ENCODE assay signal across 20 cellular contexts in genomic region chr6:135504734-135505133, GRCh38. TPM values are rescaled to one million over a fixed set of nuclear protein-coding genes. Genes with fewer than 3 reads are reported as not detected.
DNase-seq lines count a peak whose midpoint lies in the region; ATAC-seq, FAIRE-seq and TF ChIP-seq lines count a peak whose summit lies in the region.
"Had no signal": no experiment of that assay in that cellular context is flagged by ENCODE, and none has a peak within 500 bp of the region (broad histone marks: within the 10 kb centered on the region; RNA-seq: fewer than 3 reads in every experiment).

No MANE protein-coding gene starts in this region.

- TF ChIP-seq CTCF in H1 (IDR thresholded peaks at IDR 0.05; ENCODE audit: control extremely low read depth in 1 of 3, insufficient read depth in 1 of 3, low read depth in 1 of 3, low read length in 3 of 3) (no peak), mucosa of descending colon (IDR thresholded peaks at IDR 0.05) (no peak), prostate gland (IDR thresholded peaks at IDR 0.05) (no peak)

- POLR2A ChIA-PET in H1 (lab: Charles Lee; ENCODE audit: partially characterized antibody), result no interaction called here

- H3K79me1 ChIP-seq in H1 (ENCODE audit: low read depth, low read length), result no peaks in the 10 kb centered on the region

- no peak overlapping the region for H3K14ac ChIP-seq in H1 (ENCODE audit: insufficient read length)

- no peaks in the 10 kb centered on the region for H3K79me2 ChIP-seq in H1 (ENCODE audit: control insufficient read depth in 1 of 2, insufficient read depth in 2 of 2, low read length in 2 of 2)

- WGBS in H1 (ENCODE audit: extremely low coverage in 1 of 2, insufficient coverage in 1 of 2, insufficient read length in 1 of 2, insufficient replicate concordance in 2 of 2, low coverage in 1 of 2, low lambda C conversion rate in 2 of 2, missing lambda C conversion rate in 1 of 2), 2 experiments, result 84% methylated on average over 3 of the region's 3 CpGs; no CpG with 5 or more reads in 1 of the 2 experiments
- WGBS in prostate gland, result 92% methylated on average over 3 of the region's 3 CpGs

- no peak overlapping the region for H3K27ac ChIP-seq in H1 (ENCODE audit: low read depth, low read length)
- peak overlapping the region; percentile 10 to 37 for H3K27ac ChIP-seq in prostate gland
- H3K27ac ChIP-seq: 22Rv1, C4-2B had no signal

- TF ChIP-seq EP300 in H1 (IDR thresholded peaks at IDR 0.05; ENCODE audit: borderline replicate concordance in 1 of 2, low read depth in 2 of 2, low read length in 2 of 2), result no peak

- H4K8ac ChIP-seq in H1 (ENCODE audit: extremely low read depth, insufficient read depth, low read length), result no peak overlapping the region

- TF ChIP-seq RAD21 in H1 (IDR thresholded peaks at IDR 0.05 in 1 of 2, conservative IDR thresholded peaks at IDR 0.05 in 1 of 2; ENCODE audit: low read depth in 2 of 2, low read length in 2 of 2), result no peak

- H3K23ac ChIP-seq in H1 (ENCODE audit: insufficient read length), result no peak overlapping the region

- H3K27me3 ChIP-seq in H1 (replicated peaks in 1 of 4; ENCODE audit: control insufficient read depth in 3 of 4, extremely low read depth in 1 of 4, insufficient read depth in 3 of 4, low read length in 3 of 4), result no peaks in the 10 kb centered on the region
- no peaks in the 10 kb centered on the region for H3K27me3 ChIP-seq in prostate gland (replicated peaks; ENCODE audit: insufficient read depth)

- H3K9me3 ChIP-seq in H1 (ENCODE audit: insufficient read depth in 2 of 2, low read depth in 1 of 2, low read length in 1 of 2), result no peaks in the 10 kb centered on the region
- H3K9me3 ChIP-seq in mucosa of descending colon, result no peaks in the 10 kb centered on the region
- H3K9me3 ChIP-seq in prostate gland, result no peaks in the 10 kb centered on the region
- H3K9me3 ChIP-seq: A549, Caco-2, HAP-1 had no signal

- H3K36me3 ChIP-seq in H1 (ENCODE audit: control insufficient read depth in 2 of 4, insufficient read depth in 4 of 4, low read length in 3 of 4), result no peaks in the 10 kb centered on the region
- no peaks in the 10 kb centered on the region for H3K36me3 ChIP-seq in mucosa of descending colon (ENCODE audit: low read depth)
- no peaks in the 10 kb centered on the region for H3K36me3 ChIP-seq in prostate gland
- H3K36me3 ChIP-seq: HAP-1 had no signal

- H3K56ac ChIP-seq in H1 (replicated peaks; ENCODE audit: insufficient read length, low read depth, low read length), result no peak overlapping the region

- no peak overlapping the region for H4K91ac ChIP-seq in H1 (replicated peaks; ENCODE audit: insufficient read length, low read length)

- no peak overlapping the region for H3K4me3 Mint-ChIP-seq in activated naive CD8-positive, alpha-beta T cell treated with anti-CD3 and anti-CD28 coated beads for 36 hours
- no peak overlapping the region for H3K4me3 Mint-ChIP-seq in activated naive CD8-positive, alpha-beta T cell treated with anti-CD3 and anti-CD28 coated beads, Interleukin-2, amount 50 U/mL, for 24 hours
- H3K4me3 Mint-ChIP-seq: CD4-positive, alpha-beta T cell had no signal

- H2BK20ac ChIP-seq in H1 (ENCODE audit: low read length), result no peak overlapping the region

- H3K4me1 ChIP-seq in H1 (replicated peaks in 1 of 4; ENCODE audit: control insufficient read depth in 3 of 4, insufficient read depth in 4 of 4, low read length in 3 of 4) (peaks cover 0 to 4% (median 2%) of the 10 kb centered on the region in 4 experiments; a peak in 2 of 7 replicates), mucosa of descending colon (ENCODE audit: low read depth) (peaks cover 13% of the 10 kb centered on the region), prostate gland (replicated peaks) (no peaks in the 10 kb centered on the region)
- H3K4me1 ChIP-seq: HAP-1 had no signal

- intact Hi-C loops in mucosa of descending colon (cut with DNase I, micrococcal nuclease) (no loop called here), prostate gland (cut with DNase I) (loop anchor here (5.0 kb wide), 1 partner anchor 813 kb away; no protein-coding TSS in a partner anchor)

- no peak for ATAC-seq in activated naive CD8-positive, alpha-beta T cell treated with anti-CD3 and anti-CD28 coated beads, Interleukin-2, amount 50 U/mL, for 24 hours
- peak; percentile 51 for ATAC-seq in mucosa of descending colon
- ATAC-seq in HG03159 (IDR thresholded peaks at IDR 0.05; ENCODE audit: unreplicated experiment), result no peak
- ATAC-seq: A549 had no signal

- no peak overlapping the region for H3K4ac ChIP-seq in H1 (replicated peaks; ENCODE audit: insufficient read length, low read depth, low read length)

- H3K27ac Mint-ChIP-seq in activated naive CD8-positive, alpha-beta T cell treated with anti-CD3 and anti-CD28 coated beads for 36 hours, result peak overlapping the region; percentile 15
- no peak overlapping the region for H3K27ac Mint-ChIP-seq in activated naive CD8-positive, alpha-beta T cell treated with anti-CD3 and anti-CD28 coated beads, Interleukin-2, amount 50 U/mL, for 24 hours
- H3K27ac Mint-ChIP-seq: CD4-positive, alpha-beta T cell had no signal

- H3K4me3 ChIP-seq in H1 (ENCODE audit: extremely low read depth in 1 of 4, insufficient read depth in 2 of 4, low read depth in 3 of 4, low read length in 4 of 4) (no peak overlapping the region), mucosa of descending colon (no peak overlapping the region), prostate gland (no peak overlapping the region)
- H3K4me3 ChIP-seq: A549, HAP-1 had no signal

- no peak overlapping the region for H2AFZ ChIP-seq in H1 (ENCODE audit: low read length)

- H3K4me1 Mint-ChIP-seq in activated naive CD8-positive, alpha-beta T cell treated with anti-CD3 and anti-CD28 coated beads for 36 hours, result peaks cover 6% of the 10 kb centered on the region
- H3K4me1 Mint-ChIP-seq in activated naive CD8-positive, alpha-beta T cell treated with anti-CD3 and anti-CD28 coated beads, Interleukin-2, amount 50 U/mL, for 24 hours, result peaks cover 21% of the 10 kb centered on the region

- no peak overlapping the region for H2BK15ac ChIP-seq in H1 (ENCODE audit: low read length)

- H2BK12ac ChIP-seq in H1 (ENCODE audit: low read depth, low read length), result no peak overlapping the region

- CTCF ChIA-PET in H1 (lab: Charles Lee; ENCODE audit: partially characterized antibody), result interaction anchor here (1.0 kb wide), 1 partner anchor 255 kb away, joined by 3 read pairs; no protein-coding TSS in a partner anchor

- no peaks in the 10 kb centered on the region for H3K9me3 Mint-ChIP-seq in activated naive CD8-positive, alpha-beta T cell treated with anti-CD3 and anti-CD28 coated beads for 36 hours
- no peaks in the 10 kb centered on the region for H3K9me3 Mint-ChIP-seq in activated naive CD8-positive, alpha-beta T cell treated with anti-CD3 and anti-CD28 coated beads, Interleukin-2, amount 50 U/mL, for 24 hours
- H3K9me3 Mint-ChIP-seq: CD4-positive, alpha-beta T cell had no signal

- no peak overlapping the region for H3K18ac ChIP-seq in H1 (ENCODE audit: extremely low read depth, low read length)

- FAIRE-seq in H1 (lab: Jason Lieb, UNC), result no peak
- FAIRE-seq: A549, GM12892, GM18507 had no signal

- no peaks in the 10 kb centered on the region for H4K20me1 ChIP-seq in H1 (replicated peaks in 1 of 2; ENCODE audit: control insufficient read depth in 1 of 2, insufficient read depth in 2 of 2, low read length in 2 of 2)

- no peak overlapping the region for H3K4me2 ChIP-seq in H1 (ENCODE audit: insufficient read depth in 1 of 2, low read depth in 2 of 2, low read length in 2 of 2)

- no peak for TF ChIP-seq POLR2A in H1 (IDR thresholded peaks at IDR 0.05; ENCODE audit: control extremely low read depth in 1 of 2, low read depth in 2 of 2, low read length in 2 of 2)
- no peak for TF ChIP-seq POLR2A in prostate gland (IDR thresholded peaks at IDR 0.05)

- no peaks in the 10 kb centered on the region for H3K27me3 Mint-ChIP-seq in activated naive CD8-positive, alpha-beta T cell treated with anti-CD3 and anti-CD28 coated beads for 36 hours
- no peaks in the 10 kb centered on the region for H3K27me3 Mint-ChIP-seq in activated naive CD8-positive, alpha-beta T cell treated with anti-CD3 and anti-CD28 coated beads, Interleukin-2, amount 50 U/mL, for 24 hours
- H3K27me3 Mint-ChIP-seq: CD4-positive, alpha-beta T cell had no signal

- no peak overlapping the region for H4K5ac ChIP-seq in H1 (ENCODE audit: insufficient read length, low read depth, low read length)

- H3K23me2 ChIP-seq in H1 (ENCODE audit: low read depth, low read length), result no peaks in the 10 kb centered on the region

- no peaks in the 10 kb centered on the region for H3K36me3 Mint-ChIP-seq in activated naive CD8-positive, alpha-beta T cell treated with anti-CD3 and anti-CD28 coated beads for 36 hours
- no peaks in the 10 kb centered on the region for H3K36me3 Mint-ChIP-seq in activated naive CD8-positive, alpha-beta T cell treated with anti-CD3 and anti-CD28 coated beads, Interleukin-2, amount 50 U/mL, for 24 hours (ENCODE audit: low read depth)

- no peak for DNase-seq in activated naive CD8-positive, alpha-beta T cell treated with anti-CD3 and anti-CD28 coated beads for 36 hours
- DNase-seq in activated naive CD8-positive, alpha-beta T cell treated with anti-CD3 and anti-CD28 coated beads, Interleukin-2, amount 50 U/mL, for 24 hours, result no peak
- DNase-seq in H1 (ENCODE audit: low read depth in 1 of 2, low spot score in 2 of 2) (no peak), mucosa of descending colon (no peak), prostate gland (ENCODE audit: low spot score) (no peak), SKM-1 treated with dmso at 0.1 percent for 144 hours (lab: John Stamatoyannopoulos, UW; ENCODE audit: unreplicated experiment) (no peak), SW480 (ENCODE audit: low spot score) (no peak)
- DNase-seq: AML-193; CD4-positive, alpha-beta T cell; DMS153; DMS79; GDM1 had no signal

- H2BK5ac ChIP-seq in H1 (ENCODE audit: low read depth, low read length), result no peak overlapping the region

- H3K9ac ChIP-seq in H1 (replicated peaks in 1 of 4; ENCODE audit: extremely low read depth in 1 of 4, low read depth in 3 of 4, low read length in 3 of 4), result no peak overlapping the region

- no peak overlapping the region for H2AK5ac ChIP-seq in H1 (ENCODE audit: low read depth, low read length)

- H2BK120ac ChIP-seq in H1 (replicated peaks; ENCODE audit: low read depth, low read length), result peak overlapping the region; percentile 15

RNA-seq across cellular contexts. Expression of gene AHI1, which starts 7.2 kb away (rescaled TPM):
- 10 to 100 TPM; 35.6 to 37.1 TPM for total RNA-seq in activated naive CD8-positive, alpha-beta T cell treated with anti-CD3 and anti-CD28 coated beads for 36 hours
- 18.1 and 19.6 TPM in 2 replicates for total RNA-seq in H1 (2021; fragmentation: NEBNext Ultra II Directional; extraction: Animal tissue kit (Norgen Biotek cat#: 25700))
- 3.5 and 4.2 TPM in 2 replicates for polyA plus RNA-seq in H1 (2011; rRNA removed)
- polyA plus RNA-seq in H1 (2011; cell fraction: cytosol; rRNA removed), result 7.5 TPM
- 6.5 TPM for polyA plus RNA-seq in H1 (2011; cell fraction: nucleus; rRNA removed)
- 7.3 to 14.6 TPM (median 8.1 TPM) in 4 replicates for polyA plus RNA-seq in H1 (2012, experiment 1 of 2)
- 0.47 TPM for polyA plus RNA-seq in H1 (2012, experiment 2 of 2)
- 18.4 TPM for polyA plus RNA-seq in H1 (2013, experiment 1 of 2)
- 16.2 TPM for polyA plus RNA-seq in H1 (2013, experiment 2 of 2)
- 11.5 and 16.7 TPM in 2 replicates for polyA minus RNA-seq in H1 (2011; rRNA and poly(A)+ RNA removed)
- polyA minus RNA-seq in H1 (2011; cell fraction: cytosol; rRNA and poly(A)+ RNA removed), result 8.4 TPM
- polyA minus RNA-seq in H1 (2011; cell fraction: nucleus; rRNA and poly(A)+ RNA removed), result 48.0 TPM
- total RNA-seq in mucosa of descending colon (10 to 100 TPM; 17.7 to 34.7 (median 26.5) TPM), prostate gland (10 to 100 TPM; 18.0 to 37.9 TPM)
